9 cellular contexts compared by ENCODE assay signal in the genomic region with DNA sequence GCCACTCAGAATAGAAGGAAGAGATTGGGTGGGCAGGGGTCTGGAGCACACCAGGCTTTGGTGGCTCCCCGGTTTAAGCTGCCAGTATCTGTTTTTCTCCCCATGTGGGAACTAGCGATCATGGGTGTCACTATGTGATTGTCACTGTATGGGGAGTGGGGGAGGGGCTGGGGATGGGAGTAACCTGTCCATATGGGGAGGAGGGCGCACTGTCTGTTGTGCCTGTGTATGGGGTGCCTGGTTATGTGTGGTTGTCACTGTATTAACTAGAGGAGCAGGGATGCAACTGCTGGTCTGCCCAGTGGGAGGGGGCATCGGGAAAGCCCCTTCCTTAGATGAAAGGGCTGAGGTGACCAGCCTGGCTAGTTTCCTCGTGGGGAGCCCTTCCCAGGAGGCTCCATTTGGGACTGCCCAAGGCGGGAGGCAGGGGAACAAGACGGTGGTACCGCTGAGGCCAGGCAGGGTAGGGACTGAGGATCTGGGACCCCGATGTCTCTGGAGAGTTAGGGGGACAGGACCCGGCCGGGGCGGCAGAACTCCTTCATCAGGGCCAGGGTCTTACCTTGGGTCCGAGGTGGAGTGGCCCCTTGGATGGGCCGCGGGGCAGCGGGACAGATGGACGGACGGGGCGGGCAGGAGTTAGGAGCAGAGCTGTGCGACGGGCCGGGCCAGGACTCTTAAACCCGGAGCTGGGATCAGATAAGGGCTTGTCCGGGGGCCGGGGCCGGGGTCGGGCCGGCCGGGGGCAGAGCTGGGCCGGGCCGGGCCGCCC. TPM values are rescaled to one million over a fixed set of nuclear protein-coding genes. Genes with fewer than 3 reads are reported as not detected.
DNase-seq lines count a peak whose midpoint lies in the region; ATAC-seq and TF ChIP-seq lines count a peak whose summit lies in the region.
"Had no signal": no experiment of that assay in that cellular context is flagged by ENCODE, and none has a peak within 500 bp of the region (broad histone marks: within the 10 kb centered on the region; RNA-seq: fewer than 3 reads in every experiment).

Gene KCNJ10, minus strand, starts transcription at position 701 of the 772 bp plus-strand sequence. CDS start 27,628 bp downstream, outside the sequence.

- peak within 1 kb of the TSS in 7 of 9 donors; percentile 18 to 78 (median 66) for H3K27ac Mint-ChIP-seq in naive thymus-derived CD4-positive, alpha-beta T cell

- H3K36me3 ChIP-seq in MG63 = no peaks in the 10 kb centered on the region
- no peaks in the 10 kb centered on the region for H3K36me3 ChIP-seq in naive thymus-derived CD4-positive, alpha-beta T cell (ENCODE audit: control insufficient read depth in 2 of 3, insufficient read depth in 3 of 3, low read length in 3 of 3)

- peaks cover 9 to 26% (median 16%) of the 10 kb centered on the region in 7 donors for H3K4me1 Mint-ChIP-seq in naive thymus-derived CD4-positive, alpha-beta T cell

- peaks cover 14 to 58% (median 29%) of the 10 kb centered on the region in 5 donors for H3K27me3 Mint-ChIP-seq in naive thymus-derived CD4-positive, alpha-beta T cell

- intact Hi-C loops in dorsolateral prefrontal cortex (cut with DNase I) = no loop called here
- intact Hi-C loops in naive thymus-derived CD4-positive, alpha-beta T cell (cut with micrococcal nuclease) = loop anchor here in 1 of 2 donors (1.0 kb wide), 3 partner anchors 15 to 38 kb away; partner anchors contain the start of genes IGSF8 and PIGM

- H3K4me1 ChIP-seq in naive thymus-derived CD4-positive, alpha-beta T cell (ENCODE audit: control insufficient read depth in 2 of 2, insufficient read depth in 2 of 2, low read length in 2 of 2) = peaks cover 3 to 8% of the 10 kb centered on the region in 2 donors

- peak within 1 kb of the TSS; percentile 88 to 100 (median 92) for H3K4me3 Mint-ChIP-seq in naive thymus-derived CD4-positive, alpha-beta T cell

- POLR2A ChIA-PET in naive thymus-derived CD4-positive, alpha-beta T cell (lab: Charles Lee) = interaction anchor here (0.9 to 1.8 kb wide), 3 partner anchors 29 to 145 kb away, joined by 3 to 5 read pairs (median 4); partner anchors contain the start of gene IGSF8

- peak within 1 kb of the TSS; percentile 59 to 100 (median 97) for H3K27ac ChIP-seq in dorsolateral prefrontal cortex
- peak within 1 kb of the TSS; percentile 51 for H3K27ac ChIP-seq in naive thymus-derived CD4-positive, alpha-beta T cell (ENCODE audit: low read depth, low read length)

- no peaks in the 10 kb centered on the region for H3K9me3 Mint-ChIP-seq in naive thymus-derived CD4-positive, alpha-beta T cell

- no peaks in the 10 kb centered on the region for H3K36me3 Mint-ChIP-seq in naive thymus-derived CD4-positive, alpha-beta T cell

- no peaks in the 10 kb centered on the region for H3K9me3 ChIP-seq in MG63
- no peaks in the 10 kb centered on the region for H3K9me3 ChIP-seq in naive thymus-derived CD4-positive, alpha-beta T cell (ENCODE audit: control insufficient read depth in 2 of 3, low read length in 3 of 3)

- DNase-seq in AG10803 (ENCODE audit: low read depth) (no peak), MG63 (no peak), dorsolateral prefrontal cortex (peak in 1 of 10 donors; percentile 41), T-helper 9 cell (no peak), cerebellar cortex (ENCODE audit: low spot score) (no peak), ureter (ENCODE audit: low spot score) (no peak)
- no peak for DNase-seq in naive thymus-derived CD4-positive, alpha-beta T cell

- ATAC-seq in naive thymus-derived CD4-positive, alpha-beta T cell = no peak
- no peak for ATAC-seq in HG02840 (IDR thresholded peaks at IDR 0.05; ENCODE audit: low FRiP score, unreplicated experiment)

- CTCF ChIA-PET in naive thymus-derived CD4-positive, alpha-beta T cell (lab: Charles Lee) = interaction anchor here (1.0 to 1.9 kb wide), 3 partner anchors 10 to 24 kb away, joined by 4 to 7 read pairs (median 4); no protein-coding TSS in a partner anchor

- H3K27me3 ChIP-seq in MG63 (peaks cover 4% of the 10 kb centered on the region), dorsolateral prefrontal cortex (no peaks in the 10 kb centered on the region)
- H3K27me3 ChIP-seq in naive thymus-derived CD4-positive, alpha-beta T cell (ENCODE audit: control insufficient read depth in 2 of 2, insufficient read depth in 2 of 2, low read length in 2 of 2) = peaks cover 0 to 6% of the 10 kb centered on the region in 2 donors

- no peak for TF ChIP-seq CTCF in AG10803 (conservative IDR thresholded peaks at IDR 0.05; ENCODE audit: low read length)
- TF ChIP-seq CTCF in dorsolateral prefrontal cortex (IDR thresholded peaks at IDR 0.05 in 54 of 56, conservative IDR thresholded peaks at IDR 0.05 in 2 of 56; ENCODE audit: low read depth in 1 of 56, partially characterized antibody in 56 of 56) = no peak

- H3K4me3 ChIP-seq in AG10803 (ENCODE audit: low read length) = peak within 1 kb of the TSS; percentile 59
- H3K4me3 ChIP-seq in MG63 = peak within 1 kb of the TSS; percentile 41
- peak within 1 kb of the TSS; percentile 48 to 88 (median 71) for H3K4me3 ChIP-seq in dorsolateral prefrontal cortex
- peak within 1 kb of the TSS; percentile 85 for H3K4me3 ChIP-seq in naive thymus-derived CD4-positive, alpha-beta T cell (ENCODE audit: low read length)

RNA-seq across cellular contexts. Expression of gene KCNJ10, which starts in this region (rescaled TPM):
- not detected in 2 replicates for total RNA-seq in MG63 (2014; rRNA removed; shearing (Covaris generic); ENCODE audit: low replicate concordance)
- total RNA-seq in dorsolateral prefrontal cortex (100 to 1,000 TPM in 99 of 120 experiments, 10 to 100 TPM in 21; 53.1 to 378 (median 135) TPM), ureter (not detected)
- total RNA-seq in naive thymus-derived CD4-positive, alpha-beta T cell = under 1 TPM in 1 of 5 experiments, not detected in 4; 0.32 TPM
- under 1 TPM in 1 of 2 donors, not detected in 1; 0.29 TPM for polyA plus RNA-seq in naive thymus-derived CD4-positive, alpha-beta T cell
- total RNA-seq: T-helper 1 cell treated with Interleukin-12 subunit alpha and Interleukin-12 subunit beta and Interleukin-4 antibody, amounts not matched to agents 30 ng/mL and 1 ng/mL, for 36 hours had no signal

Comparison
In these comparisons a context has a peak if more than half of its experiments do, and no peak if none do; other contexts are left out.
1. RNA of gene KCNJ10 (total RNA-seq): 53.1 to 378 TPM in dorsolateral prefrontal cortex; 0.32 TPM in naive thymus-derived CD4-positive, alpha-beta T cell, not detected in ureter (single experiment) and not detected in MG63; every median in the first group is over 10 times any median in the second.
2. Peak in every context shown above with its lines, with median percentiles within 50 percentile points of each other: H3K4me3 ChIP-seq.